Comparison of ENCODE assay signal across 12 cellular contexts in genomic region chr2:176643711-176644110, GRCh38.
A peak's percentile ranks its signal among the peaks of the same experiment; 100 is the strongest.
DNase-seq lines count a peak whose midpoint lies in the region; FAIRE-seq and TF ChIP-seq lines count a peak whose summit lies in the region.
"Had no signal": no experiment of that assay in that cellular context is flagged by ENCODE, and none has a peak within 500 bp of the region (broad histone marks: within the 10 kb centered on the region; RNA-seq: fewer than 3 reads in every experiment).

No MANE protein-coding gene starts in this region.

- POLR2A ChIA-PET in CD4-positive, alpha-beta memory T cell (lab: Charles Lee; ENCODE audit: partially characterized antibody), result no interaction called here

- CTCF ChIA-PET in CD4-positive, alpha-beta memory T cell (lab: Charles Lee; ENCODE audit: partially characterized antibody), result interaction anchor here (0.9 kb wide), 1 partner anchor 8 kb away, joined by 4 read pairs; no protein-coding TSS in a partner anchor

- H3K4me3 ChIP-seq in adrenal gland (no peak overlapping the region), neuronal stem cell (ENCODE audit: low read length in 2 of 2) (no peak overlapping the region)
- H3K4me3 ChIP-seq in CD4-positive, alpha-beta memory T cell (ENCODE audit: low read length in 2 of 2), result no peak overlapping the region
- H3K4me3 ChIP-seq: lower lobe of right lung had no signal

- H2BK15ac ChIP-seq in neuronal stem cell (ENCODE audit: low read length), result no peak overlapping the region

- no peak overlapping the region for H3K18ac ChIP-seq in neuronal stem cell (ENCODE audit: low read length)

- no peak overlapping the region for H3K4me2 ChIP-seq in neuronal stem cell (ENCODE audit: insufficient read depth, low read length, poor library complexity, severe bottlenecking)

- H3K27me3 ChIP-seq in adrenal gland (no peaks in the 10 kb centered on the region), neuronal stem cell (ENCODE audit: control insufficient read depth in 3 of 3, insufficient read depth in 3 of 3, low read depth in 1 of 3, low read length in 3 of 3) (peaks cover 0 to 86% (median 10%) of the 10 kb centered on the region in 3 experiments)
- H3K27me3 ChIP-seq in CD4-positive, alpha-beta memory T cell (ENCODE audit: insufficient read depth, low read length), result peaks cover 19% of the 10 kb centered on the region

- no peaks in the 10 kb centered on the region for H3K36me3 Mint-ChIP-seq in CD4-positive, alpha-beta memory T cell

- no peaks in the 10 kb centered on the region for H3K9me3 ChIP-seq in adrenal gland (replicated peaks in 1 of 3)
- H3K9me3 ChIP-seq in neuronal stem cell (replicated peaks in 1 of 2; ENCODE audit: control insufficient read depth in 2 of 2, insufficient read depth in 1 of 2, low read depth in 1 of 2, low read length in 2 of 2), result no peaks in the 10 kb centered on the region
- no peaks in the 10 kb centered on the region for H3K9me3 ChIP-seq in CD4-positive, alpha-beta memory T cell (ENCODE audit: control insufficient read depth in 1 of 2, low read length in 2 of 2)
- H3K9me3 ChIP-seq: lower lobe of right lung had no signal

- no peak overlapping the region for H3K27ac Mint-ChIP-seq in CD4-positive, alpha-beta memory T cell

- H2BK120ac ChIP-seq in neuronal stem cell (ENCODE audit: low read depth, low read length), result no peak overlapping the region

- H3K27ac ChIP-seq in adrenal gland (peak overlapping the region in 2 of 5 donors; percentile 7 to 56), neuronal stem cell (replicated peaks; ENCODE audit: low read length) (no peak overlapping the region)
- H3K27ac ChIP-seq in CD4-positive, alpha-beta memory T cell (ENCODE audit: low read depth, low read length), result no peak overlapping the region
- H3K27ac ChIP-seq: lower lobe of right lung had no signal

- no peak overlapping the region for H2AK5ac ChIP-seq in neuronal stem cell (ENCODE audit: low read depth, low read length)

- H3K4me3 Mint-ChIP-seq in CD4-positive, alpha-beta memory T cell, result no peak overlapping the region

- intact Hi-C loops in adrenal gland (cut with DNase I), result loop anchor here (10.0 kb wide), 2 partner anchors 171 to 189 kb away; no protein-coding TSS in a partner anchor
- intact Hi-C loops in CD4-positive, alpha-beta memory T cell (cut with micrococcal nuclease), result no loop called here

- H3K27me3 Mint-ChIP-seq in CD4-positive, alpha-beta memory T cell, result peaks cover 40 to 59% of the 10 kb centered on the region in 2 donors

- H3K23ac ChIP-seq in neuronal stem cell (ENCODE audit: low read depth, low read length, poor library complexity), result no peak overlapping the region

- TF ChIP-seq POLR2A in adrenal gland (IDR thresholded peaks at IDR 0.05), result no peak

- no peak overlapping the region for H4K91ac ChIP-seq in neuronal stem cell (ENCODE audit: low read depth, low read length, poor library complexity)

- no peak for FAIRE-seq in D721Med (lab: Jason Lieb, UNC)
- FAIRE-seq: frontal cortex had no signal

- DNase-seq in Daoy (ENCODE audit: low read depth), result peak; percentile 69
- DNase-seq in NCI-H187 (lab: John Stamatoyannopoulos, UW), result peak; percentile 12 to 32
- peak; percentile 79 to 92 (median 82) for DNase-seq in adrenal gland
- peak; percentile 66 to 93 for DNase-seq in lung microvascular endothelial cell (ENCODE audit: low read depth in 2 of 2)
- DNase-seq in neuronal stem cell (ENCODE audit: low spot score), result no peak
- no peak for DNase-seq in CD4-positive, alpha-beta memory T cell
- DNase-seq in activated T-cell treated with anti-CD3 and anti-CD28 coated beads for 4 hours, result no peak
- DNase-seq in D721Med (ENCODE audit: insufficient read length, low spot score), result no peak
- DNase-seq: activated T-cell treated with anti-CD3 and anti-CD28 coated beads, Interleukin-2, amount 50 U/mL, for 48 hours; lower lobe of right lung; right cardiac atrium had no signal

- no peak overlapping the region for H3K9ac ChIP-seq in neuronal stem cell (ENCODE audit: low read depth, low read length, poor library complexity)

- H3K4me1 Mint-ChIP-seq in CD4-positive, alpha-beta memory T cell, result peaks cover 0 to 4% (median 0%) of the 10 kb centered on the region in 4 donors

- H3K36me3 ChIP-seq in adrenal gland (replicated peaks in 1 of 2) (no peaks in the 10 kb centered on the region), neuronal stem cell (replicated peaks in 1 of 2; ENCODE audit: control insufficient read depth in 2 of 2, insufficient read depth in 2 of 2, low read length in 2 of 2) (no peaks in the 10 kb centered on the region)
- no peaks in the 10 kb centered on the region for H3K36me3 ChIP-seq in CD4-positive, alpha-beta memory T cell (ENCODE audit: insufficient read depth, low read length)
- H3K36me3 ChIP-seq: lower lobe of right lung had no signal

- peaks cover 1% of the 10 kb centered on the region for H3K79me1 ChIP-seq in neuronal stem cell (ENCODE audit: low read depth, low read length)

- no peak overlapping the region for H3K4ac ChIP-seq in neuronal stem cell (ENCODE audit: low read length)

- H2AFZ ChIP-seq in neuronal stem cell (ENCODE audit: low read length), result no peak overlapping the region

- H3K14ac ChIP-seq in neuronal stem cell (ENCODE audit: low read length), result no peak overlapping the region

- H2BK5ac ChIP-seq in neuronal stem cell (ENCODE audit: low read length), result no peak overlapping the region

- H3K9me3 Mint-ChIP-seq in CD4-positive, alpha-beta memory T cell, result no peaks in the 10 kb centered on the region

- TF ChIP-seq CTCF in adrenal gland (IDR thresholded peaks at IDR 0.05) (peak in 1 of 6 experiments; percentile 18), D721Med (IDR thresholded peaks at IDR 0.05; ENCODE audit: insufficient read depth, missing control alignments) (no peak)

- no peak overlapping the region for H2BK12ac ChIP-seq in neuronal stem cell (ENCODE audit: low read length)

- H3K4me1 ChIP-seq in adrenal gland (replicated peaks in 1 of 2), result peaks cover 0 to 6% of the 10 kb centered on the region in 2 donors
- H3K4me1 ChIP-seq in neuronal stem cell (ENCODE audit: control insufficient read depth in 2 of 2, insufficient read depth in 1 of 2, low read depth in 1 of 2, low read length in 2 of 2), result no peaks in the 10 kb centered on the region
- H3K4me1 ChIP-seq in CD4-positive, alpha-beta memory T cell (ENCODE audit: insufficient read depth, low read length), result no peaks in the 10 kb centered on the region
- H3K4me1 ChIP-seq: lower lobe of right lung had no signal

- no peak overlapping the region for H4K8ac ChIP-seq in neuronal stem cell (ENCODE audit: low read depth, low read length)

- WGBS in adrenal gland, 4 donors, result 0 to 13% (median 9%) methylated on average over 4 to 6 of the region's 6 CpGs
- WGBS in neuronal stem cell (ENCODE audit: extremely low coverage in 2 of 2, insufficient read length in 2 of 2, insufficient replicate concordance in 1 of 2), 2 donors, result no CpG with 5 or more reads among the region's 6 CpGs

Comparison
In these comparisons a context has a peak if more than half of its experiments do, and no peak if none do; other contexts are left out.
1. DNase-seq: peak in Daoy (single experiment), NCI-H187 (2 of 2), adrenal gland (7 of 7) and lung microvascular endothelial cell (2 of 2); none in neuronal stem cell (single experiment), CD4-positive, alpha-beta memory T cell (0 of 5), activated T-cell treated with anti-CD3 and anti-CD28 coated beads for 4 hours (single experiment) and D721Med (single experiment).